In the genomic region with DNA sequence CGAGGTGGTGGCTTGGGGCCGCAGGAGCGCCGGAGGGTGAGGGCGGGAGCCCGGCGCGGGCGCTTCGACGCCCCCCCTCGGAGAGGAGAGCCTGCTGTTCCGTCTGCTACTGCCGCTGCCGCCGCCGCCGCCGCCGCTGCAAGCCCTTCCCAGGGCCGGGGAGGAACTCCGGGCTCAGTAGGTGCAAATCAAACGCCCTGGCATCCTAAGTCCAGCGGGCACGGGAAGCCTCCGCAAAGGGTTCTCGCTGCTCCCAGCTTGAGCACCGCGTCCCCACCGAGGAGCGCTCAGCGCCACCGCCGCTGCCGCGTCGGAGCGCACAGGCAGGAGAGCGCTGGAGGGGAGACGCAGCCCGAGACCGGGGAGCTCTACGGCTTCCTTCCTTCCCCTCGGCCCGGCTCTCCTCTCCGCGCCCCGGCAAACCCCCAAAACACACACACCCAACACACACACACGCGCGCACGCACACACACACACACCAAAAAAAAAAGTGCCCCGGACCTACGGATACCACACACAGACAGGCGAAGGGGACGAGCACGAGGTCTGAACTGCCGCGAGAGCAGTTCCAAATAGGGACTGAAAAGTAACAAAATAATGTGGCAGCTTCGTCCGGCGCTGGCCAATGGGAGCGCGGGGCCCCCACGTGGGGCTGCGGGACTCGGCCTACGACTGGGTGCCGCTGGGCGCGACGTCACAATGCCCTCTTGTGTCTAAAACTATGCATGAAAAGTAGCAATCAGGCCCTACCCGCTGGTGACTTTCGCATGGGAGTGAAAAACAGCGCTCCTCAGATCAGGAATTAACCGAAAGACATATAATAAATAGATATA, we compare ENCODE assay signal across 8 cellular contexts. TPM values are rescaled to one million over a fixed set of nuclear protein-coding genes. Genes with fewer than 3 reads are reported as not detected.
DNase-seq lines count a peak whose midpoint lies in the region; ATAC-seq and FAIRE-seq lines count a peak whose summit lies in the region.

A gene (minus strand): TSS at position 581 of the 833 bp plus-strand sequence. CDS start 1,119 bp downstream, outside the sequence.

- peak within 1 kb of the TSS; percentile 41 for H2BK15ac ChIP-seq in mesendoderm (replicated peaks; ENCODE audit: low read depth)

- H3K27me3 ChIP-seq in endocrine pancreas (ENCODE audit: control insufficient read depth, insufficient read depth, low read length) (no peaks in the 10 kb centered on the region), mesendoderm (ENCODE audit: insufficient read depth, low read length, poor library complexity) (no peaks in the 10 kb centered on the region)

- H3K4me1 ChIP-seq in endocrine pancreas (ENCODE audit: control insufficient read depth, insufficient read depth, low read length) (no peaks in the 10 kb centered on the region), mesendoderm (ENCODE audit: control insufficient read depth, low read depth, low read length) (peaks cover 16% of the 10 kb centered on the region)

- H3K27me3 Mint-ChIP-seq in activated CD8-positive, alpha-beta memory T cell treated with anti-CD3 and anti-CD28 coated beads, Interleukin-2, amount 10 ng/mL, durations not matched to agents 7 days and 5 days: peaks cover 22% of the 10 kb centered on the region

- H3K9ac ChIP-seq in endocrine pancreas (ENCODE audit: control insufficient read depth, insufficient read depth, low read length) (peak within 1 kb of the TSS; percentile 52), mesendoderm (ENCODE audit: low read length) (peak within 1 kb of the TSS; percentile 95)

- peak; percentile 93 for FAIRE-seq in HTR-8/SVneo (lab: Jason Lieb, UNC)

- H3K23ac ChIP-seq in mesendoderm (ENCODE audit: low read length): peak within 1 kb of the TSS; percentile 59

- peaks cover 40% of the 10 kb centered on the region for H3K79me2 ChIP-seq in mesendoderm (ENCODE audit: control insufficient read depth, insufficient read depth, low read length)

- CTCF ChIA-PET in activated CD8-positive, alpha-beta memory T cell treated with anti-CD3 and anti-CD28 coated beads, Interleukin-2, amount 10 ng/mL, durations not matched to agents 7 days and 5 days (lab: Charles Lee): interaction anchor here (0.7 to 3.5 kb wide), 21 partner anchors 11 to 628 kb away, joined by 3 to 19 read pairs (median 4); no protein-coding TSS in a partner anchor

- H3K36me3 Mint-ChIP-seq in activated CD8-positive, alpha-beta memory T cell treated with anti-CD3 and anti-CD28 coated beads, Interleukin-2, amount 10 ng/mL, durations not matched to agents 7 days and 5 days: peaks cover 13% of the 10 kb centered on the region

- H3K4me3 ChIP-seq in endocrine pancreas (ENCODE audit: control insufficient read depth, insufficient read depth, low read length) (peak within 1 kb of the TSS; percentile 52), mesendoderm (ENCODE audit: low read length) (peak within 1 kb of the TSS; percentile 66)

- peak within 1 kb of the TSS; percentile 95 for H2BK120ac ChIP-seq in mesendoderm (ENCODE audit: low read depth, low read length)

- H4K5ac ChIP-seq in mesendoderm (ENCODE audit: low read length): no peak within 1 kb of the TSS

- peak; percentile 98 for DNase-seq in COR-L47 (lab: John Stamatoyannopoulos, UW)
- peak; percentile 99 for DNase-seq in HTR-8/SVneo (ENCODE audit: insufficient read length, low spot score)
- peak; percentile 97 for DNase-seq in NOMO-1 treated with dmso at 0.1 percent for 144 hours (lab: John Stamatoyannopoulos, UW; ENCODE audit: unreplicated experiment)
- DNase-seq in activated CD8-positive, alpha-beta memory T cell treated with anti-CD3 and anti-CD28 coated beads, Interleukin-2, amount 10 ng/mL, durations not matched to agents 7 days and 5 days: peak; percentile 98
- peak; percentile 99 for DNase-seq in mesendoderm
- peak; percentile 91 for DNase-seq in stimulated activated CD8-positive, alpha-beta memory T cell treated with anti-CD3 and anti-CD28 coated beads, Interleukin-15, amount 100 ng/mL, for 24 hours (ENCODE audit: low read depth)

- H3K27ac ChIP-seq in mesendoderm (ENCODE audit: low read depth, low read length): peak within 1 kb of the TSS; percentile 86

- H3K36me3 ChIP-seq in endocrine pancreas (ENCODE audit: control insufficient read depth, insufficient read depth, low read length) (no peaks in the 10 kb centered on the region), mesendoderm (ENCODE audit: control insufficient read depth, insufficient read depth, low read length) (no peaks in the 10 kb centered on the region)

- H3K18ac ChIP-seq in mesendoderm (ENCODE audit: low read length): peak within 1 kb of the TSS; percentile 99

- H3K9me3 ChIP-seq in endocrine pancreas (ENCODE audit: control insufficient read depth, low read length): no peaks in the 10 kb centered on the region

- H2AK5ac ChIP-seq in mesendoderm (ENCODE audit: low read length): no peak within 1 kb of the TSS

- peak within 1 kb of the TSS; percentile 95 for H3K4me3 Mint-ChIP-seq in activated CD8-positive, alpha-beta memory T cell treated with anti-CD3 and anti-CD28 coated beads, Interleukin-2, amount 10 ng/mL, durations not matched to agents 7 days and 5 days

- WGBS in mesendoderm (ENCODE audit: extremely low coverage, insufficient coverage, low lambda C conversion rate): no CpG with 5 or more reads among the region's 76 CpGs

- H3K4ac ChIP-seq in mesendoderm (ENCODE audit: low read depth, low read length): peak within 1 kb of the TSS; percentile 97

- H3K27ac Mint-ChIP-seq in activated CD8-positive, alpha-beta memory T cell treated with anti-CD3 and anti-CD28 coated beads, Interleukin-2, amount 10 ng/mL, durations not matched to agents 7 days and 5 days: peak within 1 kb of the TSS; percentile 97

- H3K79me1 ChIP-seq in mesendoderm (ENCODE audit: low read length): no peaks in the 10 kb centered on the region

- ATAC-seq in GM21360 (IDR thresholded peaks at IDR 0.05; ENCODE audit: unreplicated experiment): peak; percentile 53
- peak; percentile 74 for ATAC-seq in activated CD8-positive, alpha-beta memory T cell treated with anti-CD3 and anti-CD28 coated beads, Interleukin-2, amount 10 ng/mL, durations not matched to agents 7 days and 5 days

- peak within 1 kb of the TSS; percentile 84 for H2BK5ac ChIP-seq in mesendoderm (ENCODE audit: low read length)

- peak within 1 kb of the TSS; percentile 80 for H3K4me2 ChIP-seq in mesendoderm (ENCODE audit: low read length)

- peak within 1 kb of the TSS; percentile 97 for H3K56ac ChIP-seq in mesendoderm (ENCODE audit: low read length)

- H3K9me3 Mint-ChIP-seq in activated CD8-positive, alpha-beta memory T cell treated with anti-CD3 and anti-CD28 coated beads, Interleukin-2, amount 10 ng/mL, durations not matched to agents 7 days and 5 days (ENCODE audit: low read depth): no peaks in the 10 kb centered on the region

- H3K4me1 Mint-ChIP-seq in activated CD8-positive, alpha-beta memory T cell treated with anti-CD3 and anti-CD28 coated beads, Interleukin-2, amount 10 ng/mL, durations not matched to agents 7 days and 5 days: peaks cover 56% of the 10 kb centered on the region

- peak within 1 kb of the TSS; percentile 81 for H4K8ac ChIP-seq in mesendoderm (ENCODE audit: low read depth, low read length)

RNA-seq across cellular contexts. Expression of the gene that starts here (rescaled TPM):
- 10 to 100 TPM; 48.8 to 53.5 TPM for total RNA-seq in activated CD8-positive, alpha-beta memory T cell treated with anti-CD3 and anti-CD28 coated beads, Interleukin-2, amount 10 ng/mL, durations not matched to agents 7 days and 5 days
- polyA plus RNA-seq in mesendoderm (2013, experiment 1 of 2): 56.3 TPM
- 55.9 TPM for polyA plus RNA-seq in mesendoderm (2013, experiment 2 of 2)

Comparison
In these comparisons a context has a peak if more than half of its experiments do, and no peak if none do; other contexts are left out.
1. Peak in every context shown above with its lines: DNase-seq, ATAC-seq, H3K4me3 ChIP-seq and H3K27ac ChIP-seq.